4 cellular contexts compared by ENCODE assay signal in genomic region chr6:54249812-54250211, GRCh38. TPM values are rescaled to one million over a fixed set of nuclear protein-coding genes. Genes with fewer than 3 reads are reported as not detected.
"Had no signal": no experiment of that assay in that cellular context is flagged by ENCODE, and none has a peak within 500 bp of the region (broad histone marks: within the 10 kb centered on the region; RNA-seq: fewer than 3 reads in every experiment).

No MANE protein-coding gene starts in this region.

RNA-seq across cellular contexts. Expression of gene TINAG, which starts 58.4 kb away (rescaled TPM):
- total RNA-seq: GM23248, H4, H9 had no signal
- polyA plus RNA-seq: GM23248, IgD-negative memory B cell had no signal
